Comparison of ENCODE assay signal across 34 cellular contexts in the genomic region with DNA sequence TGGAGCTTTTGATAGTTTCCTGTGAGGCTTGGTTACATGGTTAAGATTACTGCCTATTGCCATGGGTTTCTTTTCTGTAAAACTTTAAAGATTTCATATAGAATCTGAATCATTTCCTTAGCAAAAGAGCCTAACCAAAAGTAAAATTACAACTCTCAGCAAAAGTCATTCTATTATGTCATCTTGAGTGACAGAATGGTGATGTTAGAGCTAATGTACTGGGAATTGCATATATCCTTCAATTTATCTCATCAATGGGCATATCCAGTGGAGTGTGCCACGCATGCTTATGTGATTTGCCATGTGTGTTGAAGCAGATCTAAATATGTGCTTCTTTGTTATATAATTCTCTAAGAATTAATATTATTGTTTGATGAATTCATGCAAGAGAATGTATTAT.
"Had no signal": no experiment of that assay in that cellular context is flagged by ENCODE, and none has a peak within 500 bp of the region (broad histone marks: within the 10 kb centered on the region; RNA-seq: fewer than 3 reads in every experiment).

No MANE protein-coding gene starts in this region.

- H3K27me3 ChIP-seq: MG63 had no signal

- H3K36me3 ChIP-seq: MG63 had no signal

- DNase-seq: Karpas-422, Kasumi-1, MG63, MM.1S, MV-4-11, NCI-H1048, NCI-H1092, NCI-H1092 treated with DMSO at 0.1 percent for 48 hours, NCI-H1105, NCI-H1105 treated with DMSO at 0.1 percent for 48 hours, NCI-H1417, NCI-H1417 treated with DMSO at 0.1 percent for 48 hours, NCI-H1436, NCI-H1436 treated with DMSO at 0.1 percent for 48 hours, NCI-H146, NCI-H1694, NCI-H1694 treated with DMSO at 0.1 percent for 48 hours, NCI-H187, NCI-H187 treated with DMSO at 0.1 percent for 48 hours, NCI-H1930, NCI-H2029, NCI-H2029 treated with DMSO at 0.1 percent for 48 hours, NCI-H2081, NCI-H2081 treated with DMSO at 0.1 percent for 48 hours, NCI-H2107, NCI-H2171, NCI-H2171 treated with DMSO at 0.1 percent for 48 hours, NCI-H2227 treated with DMSO at 0.1 percent for 48 hours, NCI-H226, NCI-H345, NCI-H446, NCI-H446 treated with DMSO at 0.1 percent for 48 hours, NCI-H510A, NCI-H510A treated with DMSO at 0.1 percent for 48 hours had no signal

- H3K9me3 ChIP-seq: MG63 had no signal

- H3K4me3 ChIP-seq: MG63 had no signal
